Comparison of ENCODE assay signal across 26 cellular contexts in genomic region chr7:43405948-43406347, GRCh38.
"Had no signal": no experiment of that assay in that cellular context is flagged by ENCODE, and none has a peak within 500 bp of the region (broad histone marks: within the 10 kb centered on the region; RNA-seq: fewer than 3 reads in every experiment).

No MANE protein-coding gene starts in this region.

- H3K27me3 Mint-ChIP-seq: activated CD4-positive, alpha-beta memory T cell treated with anti-CD3 and anti-CD28 coated beads for 36 hours had no signal

- H3K27ac ChIP-seq: ascending aorta, breast epithelium, cardiac muscle cell, colonic mucosa, epithelial cell of prostate had no signal

- ATAC-seq: activated CD8-positive, alpha-beta memory T cell treated with anti-CD3 and anti-CD28 coated beads, Interleukin-2, amount 10 ng/mL, durations not matched to agents 7 days and 5 days; activated CD8-positive, alpha-beta T cell treated with anti-CD3 and anti-CD28 coated beads, Interleukin-2, amount 10 ng/mL, durations not matched to agents 7 days and 5 days; activated naive CD4-positive, alpha-beta T cell treated with anti-CD3 and anti-CD28 coated beads, Interleukin-2, amount 50 U/mL, for 72 hours had no signal

- H3K9me3 Mint-ChIP-seq: activated CD4-positive, alpha-beta memory T cell treated with anti-CD3 and anti-CD28 coated beads for 36 hours; activated naive CD4-positive, alpha-beta T cell treated with anti-CD3 and anti-CD28 coated beads for 36 hours; activated naive CD4-positive, alpha-beta T cell treated with anti-CD3 and anti-CD28 coated beads, Interleukin-2, amount 50 U/mL, for 72 hours; activated naive CD8-positive, alpha-beta T cell treated with anti-CD3 and anti-CD28 coated beads, Interleukin-2, amount 10 ng/mL, durations not matched to agents 7 days and 5 days; activated T-helper 1 cell treated with anti-CD3 and anti-CD28 coated beads, Interleukin-12 subunit alpha, Interleukin-12 subunit beta, Interleukin-2, Interleukin-4 antibody, amounts not matched to agents 30 ng/mL and 10 ng/mL and 1 ng/mL, durations not matched to agents 14 hours and 24 hours and 36 hours; activated T-helper 2 cell treated with anti-CD3 and anti-CD28 coated beads, Interferon-gamma antibody, Interleukin-2, Interleukin-4, amounts not matched to agents 10 μg/mL and 5 μg/mL and 100 μg/mL, durations not matched to agents 14 hours and 24 hours and 36 hours had no signal

- H3K4me1 Mint-ChIP-seq: activated CD8-positive, alpha-beta memory T cell treated with anti-CD3 and anti-CD28 coated beads, Interleukin-2, amount 10 ng/mL, durations not matched to agents 7 days and 5 days; activated naive CD8-positive, alpha-beta T cell treated with anti-CD3 and anti-CD28 coated beads, Interleukin-2, amount 10 ng/mL, durations not matched to agents 7 days and 5 days; brain had no signal

- H3K27me3 ChIP-seq: ascending aorta, breast epithelium, cardiac muscle cell, colonic mucosa had no signal

- H3K4me3 ChIP-seq: ascending aorta, breast epithelium, cardiac muscle cell, colonic mucosa had no signal

- H3K27ac Mint-ChIP-seq: activated CD4-positive, alpha-beta memory T cell treated with anti-CD3 and anti-CD28 coated beads for 36 hours; activated CD8-positive, alpha-beta memory T cell treated with anti-CD3 and anti-CD28 coated beads, Interleukin-2, amount 10 ng/mL, durations not matched to agents 7 days and 5 days; activated CD8-positive, alpha-beta T cell treated with anti-CD3 and anti-CD28 coated beads, Interleukin-2, amount 10 ng/mL, durations not matched to agents 7 days and 5 days; activated naive CD4-positive, alpha-beta T cell treated with anti-CD3 and anti-CD28 coated beads for 36 hours; activated naive CD4-positive, alpha-beta T cell treated with anti-CD3 and anti-CD28 coated beads, Interleukin-2, amount 50 U/mL, for 72 hours; activated naive CD8-positive, alpha-beta T cell treated with anti-CD3 and anti-CD28 coated beads, Interleukin-2, amount 10 ng/mL, durations not matched to agents 7 days and 5 days; activated T-helper 1 cell treated with anti-CD3 and anti-CD28 coated beads, Interleukin-12 subunit alpha, Interleukin-12 subunit beta, Interleukin-2, Interleukin-4 antibody, amounts not matched to agents 30 ng/mL and 10 ng/mL and 1 ng/mL, durations not matched to agents 14 hours and 24 hours and 36 hours; activated T-helper 2 cell treated with anti-CD3 and anti-CD28 coated beads, Interferon-gamma antibody, Interleukin-2, Interleukin-4, amounts not matched to agents 10 μg/mL and 5 μg/mL and 100 μg/mL, durations not matched to agents 14 hours and 24 hours and 36 hours; brain had no signal

- H3K36me3 Mint-ChIP-seq: activated CD4-positive, alpha-beta memory T cell treated with anti-CD3 and anti-CD28 coated beads for 36 hours; activated CD8-positive, alpha-beta memory T cell treated with anti-CD3 and anti-CD28 coated beads, Interleukin-2, amount 10 ng/mL, durations not matched to agents 7 days and 5 days; activated naive CD4-positive, alpha-beta T cell treated with anti-CD3 and anti-CD28 coated beads, Interleukin-2, amount 50 U/mL, for 72 hours; activated naive CD8-positive, alpha-beta T cell treated with anti-CD3 and anti-CD28 coated beads, Interleukin-2, amount 10 ng/mL, durations not matched to agents 7 days and 5 days had no signal

- H3K4me1 ChIP-seq: ascending aorta, breast epithelium, colonic mucosa had no signal

- H3K4me3 Mint-ChIP-seq: activated CD4-positive, alpha-beta memory T cell treated with anti-CD3 and anti-CD28 coated beads for 36 hours; activated CD8-positive, alpha-beta memory T cell treated with anti-CD3 and anti-CD28 coated beads, Interleukin-2, amount 10 ng/mL, durations not matched to agents 7 days and 5 days; activated CD8-positive, alpha-beta T cell treated with anti-CD3 and anti-CD28 coated beads, Interleukin-2, amount 10 ng/mL, durations not matched to agents 7 days and 5 days; activated naive CD4-positive, alpha-beta T cell treated with anti-CD3 and anti-CD28 coated beads for 36 hours; activated naive CD8-positive, alpha-beta T cell treated with anti-CD3 and anti-CD28 coated beads, Interleukin-2, amount 10 ng/mL, durations not matched to agents 7 days and 5 days; activated T-helper 1 cell treated with anti-CD3 and anti-CD28 coated beads, Interleukin-12 subunit alpha, Interleukin-12 subunit beta, Interleukin-2, Interleukin-4 antibody, amounts not matched to agents 30 ng/mL and 10 ng/mL and 1 ng/mL, durations not matched to agents 14 hours and 24 hours and 36 hours; brain had no signal

- H3K9me3 ChIP-seq: ascending aorta, breast epithelium, colonic mucosa had no signal

- H3K36me3 ChIP-seq: ascending aorta, breast epithelium, cardiac muscle cell, colonic mucosa had no signal

- DNase-seq: activated CD4-positive, alpha-beta memory T cell treated with anti-CD3 and anti-CD28 coated beads for 36 hours; activated CD4-positive, alpha-beta T cell treated with anti-CD3 and anti-CD28 coated beads for 1 hour; activated CD4-positive, alpha-beta T cell treated with anti-CD3 and anti-CD28 coated beads for 48 hours; activated CD8-positive, alpha-beta memory T cell treated with anti-CD3 and anti-CD28 coated beads, Interleukin-2, amount 10 ng/mL, durations not matched to agents 7 days and 5 days; activated CD8-positive, alpha-beta memory T cell treated with anti-CD3 and anti-CD28 coated beads, Interleukin-2, amount 50 U/mL, for 4 hours; activated CD8-positive, alpha-beta T cell treated with anti-CD3 and anti-CD28 coated beads, Interleukin-2, amount 10 ng/mL, durations not matched to agents 7 days and 5 days; activated effector memory CD4-positive, alpha-beta T cell treated with anti-CD3 and anti-CD28 coated beads, Interleukin-2, amount 50 U/mL, for 16 hours; activated naive CD4-positive, alpha-beta T cell treated with anti-CD3 and anti-CD28 coated beads for 36 hours; activated naive CD8-positive, alpha-beta T cell treated with anti-CD3 and anti-CD28 coated beads, Interleukin-2, amount 10 ng/mL, durations not matched to agents 7 days and 5 days; activated T-cell treated with anti-CD3 and anti-CD28 coated beads, Interleukin-2, amount 50 U/mL, for 1 hour; activated T-cell treated with anti-CD3 and anti-CD28 coated beads, Interleukin-2, amount 50 U/mL, for 48 hours; central memory CD4-positive, alpha-beta T cell; cerebellar nuclear complex; colonic mucosa; effector CD8-positive, alpha-beta T cell; foreskin fibroblast; head of caudate nucleus; T-helper 2 cell had no signal
